Comparison of ENCODE assay signal across 14 cellular contexts in the genomic region with DNA sequence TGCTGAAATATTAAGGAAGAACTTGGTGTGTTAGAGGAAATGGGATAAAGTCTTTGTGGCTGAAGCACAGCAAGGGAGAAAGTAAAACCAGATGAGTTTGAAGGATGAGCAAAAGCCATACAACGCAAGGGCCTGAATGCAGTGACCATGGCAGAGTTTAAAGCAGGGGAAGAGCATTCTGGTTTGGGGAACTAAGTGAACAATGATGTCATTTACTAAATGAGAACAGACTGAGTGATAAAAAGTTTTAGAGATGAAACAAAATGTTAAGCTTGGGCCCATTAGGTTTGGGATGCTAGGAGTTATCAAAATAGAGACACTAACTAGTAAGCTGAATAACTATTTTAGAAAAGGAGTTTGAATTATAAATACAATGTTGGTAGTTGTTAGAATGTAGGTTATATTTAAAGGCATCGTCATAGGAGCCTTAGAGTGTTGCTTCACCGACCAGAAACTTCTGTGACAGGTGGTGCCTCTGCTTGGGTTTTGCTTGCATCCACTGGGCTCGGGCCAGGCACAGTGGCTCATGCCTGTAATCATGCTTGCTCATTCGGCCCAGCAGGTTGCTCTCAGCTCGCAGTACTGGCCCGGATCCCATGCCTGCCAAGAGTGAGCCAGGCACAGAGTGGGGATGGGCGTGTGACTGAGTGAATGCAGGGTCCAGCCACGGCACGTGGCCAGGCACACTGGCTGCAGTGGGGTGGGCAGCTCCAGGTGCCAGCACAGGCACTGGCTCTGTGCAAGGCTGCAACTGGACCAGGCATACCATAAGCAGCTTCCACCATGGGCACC. TPM values are rescaled to one million over a fixed set of nuclear protein-coding genes. Genes with fewer than 3 reads are reported as not detected.
A peak's percentile ranks its signal among the peaks of the same experiment; 100 is the strongest.
DNase-seq lines count a peak whose midpoint lies in the region; TF ChIP-seq lines count a peak whose summit lies in the region.
"Had no signal": no experiment of that assay in that cellular context is flagged by ENCODE, and none has a peak within 500 bp of the region (broad histone marks: within the 10 kb centered on the region; RNA-seq: fewer than 3 reads in every experiment).

No MANE protein-coding gene starts in this region.

- H3K4me3 ChIP-seq in A673 (ENCODE audit: low read depth, low read length, poor library complexity, severe bottlenecking) (no peak overlapping the region), HEK293 (ENCODE audit: low read depth, low read length) (no peak overlapping the region), hepatocyte (no peak overlapping the region)
- H3K4me3 ChIP-seq: BLaER1 treated with 17β-estradiol and CSF1 and Interleukin-3, amounts not matched to agents 10 nM and 100 nM had no signal

- H3K4me3 Mint-ChIP-seq in nephron progenitor cell (no peak overlapping the region), endothelial cell (ENCODE audit: unreplicated experiment) (no peak overlapping the region)
- H3K4me3 Mint-ChIP-seq: CD4-positive, CD25-positive, alpha-beta regulatory T cell; IgD-negative memory B cell had no signal

- H3K79me2 ChIP-seq in hepatocyte: no peaks in the 10 kb centered on the region

- H3K36me3 ChIP-seq in A673 (ENCODE audit: insufficient read depth, low read length, poor library complexity, severe bottlenecking) (no peaks in the 10 kb centered on the region), HEK293 (ENCODE audit: control insufficient read depth in 2 of 2, insufficient read depth in 1 of 2, low read length in 2 of 2) (no peaks in the 10 kb centered on the region), hepatocyte (replicated peaks; ENCODE audit: insufficient read depth, low read depth) (no peaks in the 10 kb centered on the region)
- H3K36me3 ChIP-seq: BLaER1 treated with 17β-estradiol and CSF1 and Interleukin-3, amounts not matched to agents 10 nM and 100 nM had no signal

- H3K27ac Mint-ChIP-seq in nephron progenitor cell: peak overlapping the region; percentile 29
- no peak overlapping the region for H3K27ac Mint-ChIP-seq in endothelial cell (ENCODE audit: unreplicated experiment)
- H3K27ac Mint-ChIP-seq: CD4-positive, CD25-positive, alpha-beta regulatory T cell; IgD-negative memory B cell had no signal

- POLR2A ChIA-PET in A673 (lab: Charles Lee; ENCODE audit: low non-redundant PET): no interaction called here
- POLR2A ChIA-PET in HEK293 (lab: Yijun Ruan, JAX): no interaction called here

- H3K27me3 ChIP-seq in A673 (replicated peaks; ENCODE audit: insufficient read depth, low read depth, low read length, poor library complexity) (peaks cover 4% of the 10 kb centered on the region), hepatocyte (no peaks in the 10 kb centered on the region)
- H3K27me3 ChIP-seq: BLaER1 treated with 17β-estradiol and CSF1 and Interleukin-3, amounts not matched to agents 10 nM and 100 nM had no signal

- H2AFZ ChIP-seq in hepatocyte: no peak overlapping the region

- TF ChIP-seq CTCF in A673 (conservative IDR thresholded peaks at IDR 0.05; ENCODE audit: low read depth, low read length) (no peak), HEK293 (tag by site-specific recombination; IDR thresholded peaks at IDR 0.05) (no peak), nephron progenitor cell (IDR thresholded peaks at IDR 0.05) (no peak), hepatocyte (IDR thresholded peaks at IDR 0.05; ENCODE audit: poor library complexity) (no peak), endothelial cell (IDR thresholded peaks at IDR 0.05; ENCODE audit: unreplicated experiment) (no peak)

- H4K20me1 ChIP-seq in hepatocyte (ENCODE audit: insufficient read depth, poor library complexity, severe bottlenecking): no peaks in the 10 kb centered on the region
- H4K20me1 ChIP-seq: BLaER1 treated with 17β-estradiol and CSF1 and Interleukin-3, amounts not matched to agents 10 nM and 100 nM had no signal

- no peaks in the 10 kb centered on the region for H3K4me1 Mint-ChIP-seq in nephron progenitor cell
- H3K4me1 Mint-ChIP-seq in endothelial cell (ENCODE audit: unreplicated experiment): peaks cover 11% of the 10 kb centered on the region
- H3K4me1 Mint-ChIP-seq: CD4-positive, CD25-positive, alpha-beta regulatory T cell; IgD-negative memory B cell had no signal

- H3K27me3 Mint-ChIP-seq in nephron progenitor cell (ENCODE audit: low read depth, poor library complexity): no peaks in the 10 kb centered on the region
- H3K27me3 Mint-ChIP-seq in endothelial cell (ENCODE audit: unreplicated experiment): peaks cover 3% of the 10 kb centered on the region
- H3K27me3 Mint-ChIP-seq: IgD-negative memory B cell had no signal

- peaks cover 8% of the 10 kb centered on the region for H3K9me3 Mint-ChIP-seq in nephron progenitor cell
- H3K9me3 Mint-ChIP-seq in endothelial cell (ENCODE audit: unreplicated experiment): no peaks in the 10 kb centered on the region

- intact Hi-C loops in A673 (cut with micrococcal nuclease; ENCODE audit: unreplicated experiment): no loop called here

- no peaks in the 10 kb centered on the region for H3K9me2 ChIP-seq in hepatocyte (replicated peaks; ENCODE audit: insufficient read depth)

- H3K9me3 ChIP-seq in A673 (ENCODE audit: low read depth, low read length, poor library complexity, severe bottlenecking) (no peaks in the 10 kb centered on the region), HEK293 (ENCODE audit: control insufficient read depth, insufficient read depth, low read depth, low read length) (no peaks in the 10 kb centered on the region), hepatocyte (ENCODE audit: low read depth) (no peaks in the 10 kb centered on the region)

- H3K27ac ChIP-seq in A673 (ENCODE audit: low read depth, low read length, poor library complexity, severe bottlenecking) (no peak overlapping the region), HEK293 (ENCODE audit: extremely low read depth, low read depth, low read length) (no peak overlapping the region), hepatocyte (no peak overlapping the region)
- H3K27ac ChIP-seq: BLaER1 treated with 17β-estradiol and CSF1 and Interleukin-3, amounts not matched to agents 10 nM and 100 nM had no signal

- CTCF ChIA-PET in A673 (lab: Charles Lee): no interaction called here
- CTCF ChIA-PET in HEK293 (lab: Yijun Ruan, JAX): no interaction called here

- 89% methylated on average over 10 of the region's 10 CpGs for WGBS in hepatocyte (ENCODE audit: low lambda C conversion rate, missing lambda C conversion rate)

- DNase-seq in A673 (ENCODE audit: low spot score) (peak; percentile 15), cerebellar nuclear complex (lab: John Stamatoyannopoulos, UW) (peak; percentile 49 to 82), nephron progenitor cell (no peak), hepatocyte (ENCODE audit: low spot score) (no peak), pons (ENCODE audit: low spot score) (no peak), endothelial cell (ENCODE audit: low spot score) (no peak)
- DNase-seq in activated CD4-positive, alpha-beta T cell treated with anti-CD3 and anti-CD28 coated beads, Interleukin-2, amount 50 U/mL, for 48 hours: no peak
- DNase-seq: AML-193; CD4-positive, CD25-positive, alpha-beta regulatory T cell; DMS53 had no signal

- H3K36me3 Mint-ChIP-seq in nephron progenitor cell (ENCODE audit: low read depth) (no peaks in the 10 kb centered on the region), endothelial cell (ENCODE audit: low read depth, unreplicated experiment) (no peaks in the 10 kb centered on the region)
- H3K36me3 Mint-ChIP-seq: CD4-positive, CD25-positive, alpha-beta regulatory T cell; IgD-negative memory B cell had no signal

- BruUV-seq in A673 (replicated peaks; lab: Mats Ljungman, UMichigan): no TSS peak

- no peak overlapping the region for H3K4me2 ChIP-seq in hepatocyte
- H3K4me2 ChIP-seq: BLaER1 treated with 17β-estradiol and CSF1 and Interleukin-3, amounts not matched to agents 10 nM and 100 nM had no signal

- H3K4me1 ChIP-seq in A673 (ENCODE audit: insufficient read depth, low read length, poor library complexity, severe bottlenecking) (no peaks in the 10 kb centered on the region), HEK293 (ENCODE audit: control insufficient read depth, insufficient read depth, low read length) (no peaks in the 10 kb centered on the region), hepatocyte (ENCODE audit: insufficient read depth) (no peaks in the 10 kb centered on the region)

TF ChIP-seq in HEK293, 187 proteins besides CTCF, POLR2A, EP300 and RAD21:
- TF ChIP-seq SCRT1 (tag by site-specific recombination; IDR thresholded peaks at IDR 0.05; ENCODE audit: borderline replicate concordance) (no peak), ATF2 (tag by site-specific recombination; IDR thresholded peaks at IDR 0.05; ENCODE audit: low read depth) (peak; percentile 54), ZBTB21 (tag by site-specific recombination; IDR thresholded peaks at IDR 0.05) (no peak)

RNA-seq across cellular contexts. Expression of gene OPRM1, which starts 37.4 kb away (rescaled TPM):
- total RNA-seq in A673 (2021) (not detected in 2 replicates), hepatocyte (not detected in 2 replicates), endothelial cell (ENCODE audit: unreplicated experiment) (not detected)
- not detected in 2 replicates for polyA plus RNA-seq in hepatocyte
- total RNA-seq: CD4-positive, CD25-positive, alpha-beta regulatory T cell; HT-29 had no signal
- polyA plus RNA-seq: CD4-positive, CD25-positive, alpha-beta regulatory T cell; IgD-negative memory B cell had no signal

Comparison
In these comparisons a context has a peak if more than half of its experiments do, and no peak if none do; other contexts are left out.
1. DNase-seq: peak in A673 (single experiment) and cerebellar nuclear complex (2 of 2); none in nephron progenitor cell (single experiment), hepatocyte (single experiment), pons (single experiment), activated CD4-positive, alpha-beta T cell treated with anti-CD3 and anti-CD28 coated beads, Interleukin-2, amount 50 U/mL, for 48 hours (0 of 2) and endothelial cell (single experiment).